Comparison of ENCODE assay signal across 26 cellular contexts in genomic region chr10:43124574-43125273, GRCh38. TPM values are rescaled to one million over a fixed set of nuclear protein-coding genes. Genes with fewer than 3 reads are reported as not detected.
DNase-seq lines count a peak whose midpoint lies in the region; ATAC-seq, FAIRE-seq and TF ChIP-seq lines count a peak whose summit lies in the region.
"Had no signal": no experiment of that assay in that cellular context is flagged by ENCODE, and none has a peak within 500 bp of the region (broad histone marks: within the 10 kb centered on the region; RNA-seq: fewer than 3 reads in every experiment).

No MANE protein-coding gene starts in this region.

- no peaks in the 10 kb centered on the region for H3K9me3 Mint-ChIP-seq in activated T-cell treated with anti-CD3 and anti-CD28 coated beads, Interleukin-2, amount 50 U/mL, for 72 hours
- no peaks in the 10 kb centered on the region for H3K9me3 Mint-ChIP-seq in activated T-cell treated with anti-CD3 and anti-CD28 coated beads, Interleukin-2, amount 50 U/mL, for 4 hours
- H3K9me3 Mint-ChIP-seq: effector memory CD8-positive, alpha-beta T cell had no signal

- no peak overlapping the region for H3K4me3 Mint-ChIP-seq in activated T-cell treated with anti-CD3 and anti-CD28 coated beads, Interleukin-2, amount 50 U/mL, for 72 hours
- no peak overlapping the region for H3K4me3 Mint-ChIP-seq in activated T-cell treated with anti-CD3 and anti-CD28 coated beads, Interleukin-2, amount 50 U/mL, for 4 hours
- H3K4me3 Mint-ChIP-seq: activated CD4-positive, alpha-beta T cell treated with anti-CD3 and anti-CD28 coated beads for 36 hours; effector memory CD8-positive, alpha-beta T cell had no signal

- intact Hi-C loops in left lung (cut with DNase I) = no loop called here

- DNase-seq in activated T-cell treated with anti-CD3 and anti-CD28 coated beads, Interleukin-2, amount 50 U/mL, for 72 hours = no peak
- no peak for DNase-seq in activated T-cell treated with anti-CD3 and anti-CD28 coated beads, Interleukin-2, amount 50 U/mL, for 4 hours
- DNase-seq in adipocyte (ENCODE audit: low read depth) (peak; percentile 21), left lung (peak in 1 of 2 donors; percentile 32), urothelium cell line (ENCODE audit: low spot score) (no peak), HAP-1 (ENCODE audit: low spot score in 2 of 2) (no peak), T1000 (lab: John Stamatoyannopoulos, UW) (no peak)
- DNase-seq: activated CD4-positive, alpha-beta T cell treated with anti-CD3 and anti-CD28 coated beads for 36 hours; activated gamma-delta T cell; activated T-cell treated with anti-CD3 and anti-CD28 coated beads for 4 hours; brain microvascular endothelial cell; effector memory CD8-positive, alpha-beta T cell; lower lobe of right lung; NCI-H1105 treated with DMSO at 0.1 percent for 48 hours; NCI-H2029; NCI-H2227 treated with DMSO at 0.1 percent for 48 hours; stimulated activated CD4-positive, alpha-beta T cell treated with anti-CD3 and anti-CD28 coated beads, Interleukin-15, amount 100 ng/mL, for 24 hours; upper lobe of right lung had no signal

- H3K9me3 ChIP-seq in adipocyte (ENCODE audit: control insufficient read depth, low read length) = no peaks in the 10 kb centered on the region
- H3K9me3 ChIP-seq in left lung = no peaks in the 10 kb centered on the region
- H3K9me3 ChIP-seq in HAP-1 = no peaks in the 10 kb centered on the region
- H3K9me3 ChIP-seq: esophagus muscularis mucosa, lower lobe of right lung, mucosa of descending colon, right lobe of liver, SJSA1, upper lobe of right lung had no signal

- FAIRE-seq in urothelium cell line (lab: Jason Lieb, UNC) = peak; percentile 32
- FAIRE-seq: GM12891, keratinocyte had no signal

- no peak for ATAC-seq in activated T-cell treated with anti-CD3 and anti-CD28 coated beads, Interleukin-2, amount 50 U/mL, for 72 hours (replicated peaks in 1 of 2)
- ATAC-seq in activated T-cell treated with anti-CD3 and anti-CD28 coated beads, Interleukin-2, amount 50 U/mL, for 4 hours = no peak
- peak; percentile 9 for ATAC-seq in left lung
- ATAC-seq in GM21619 (IDR thresholded peaks at IDR 0.05; ENCODE audit: unreplicated experiment) = no peak
- ATAC-seq: activated CD4-positive, alpha-beta T cell treated with anti-CD3 and anti-CD28 coated beads for 36 hours; effector memory CD8-positive, alpha-beta T cell; lower lobe of right lung; mucosa of descending colon; right lobe of liver; upper lobe of right lung had no signal

- H3K36me3 Mint-ChIP-seq in activated T-cell treated with anti-CD3 and anti-CD28 coated beads, Interleukin-2, amount 50 U/mL, for 72 hours (ENCODE audit: insufficient read depth in 2 of 2) = no peaks in the 10 kb centered on the region
- no peaks in the 10 kb centered on the region for H3K36me3 Mint-ChIP-seq in activated T-cell treated with anti-CD3 and anti-CD28 coated beads, Interleukin-2, amount 50 U/mL, for 4 hours (ENCODE audit: insufficient read depth)

- peaks cover 57% of the 10 kb centered on the region for H3K4me1 Mint-ChIP-seq in activated T-cell treated with anti-CD3 and anti-CD28 coated beads, Interleukin-2, amount 50 U/mL, for 72 hours (ENCODE audit: low read depth)
- peaks cover 45% of the 10 kb centered on the region for H3K4me1 Mint-ChIP-seq in activated T-cell treated with anti-CD3 and anti-CD28 coated beads, Interleukin-2, amount 50 U/mL, for 4 hours (ENCODE audit: low read depth)

- in situ Hi-C loops in HAP-1 (cut with MboI; ENCODE audit: low sequenced_read_pairs) = no loop called here

- TF ChIP-seq CTCF in left lung (IDR thresholded peaks at IDR 0.05) = no peak

- no peak overlapping the region for H3K4me3 ChIP-seq in adipocyte (ENCODE audit: low read length)
- H3K4me3 ChIP-seq in left lung = no peak overlapping the region
- no peak overlapping the region for H3K4me3 ChIP-seq in HAP-1
- H3K4me3 ChIP-seq: esophagus muscularis mucosa, lower lobe of right lung, mucosa of descending colon, right lobe of liver, SJSA1, upper lobe of right lung had no signal

- H3K36me3 ChIP-seq in adipocyte (ENCODE audit: control insufficient read depth, insufficient read depth, low read length, severe bottlenecking) (no peaks in the 10 kb centered on the region), left lung (no peaks in the 10 kb centered on the region), HAP-1 (replicated peaks) (no peaks in the 10 kb centered on the region)
- H3K36me3 ChIP-seq: brain microvascular endothelial cell, esophagus muscularis mucosa, lower lobe of right lung, right lobe of liver, SJSA1, upper lobe of right lung had no signal

- peaks cover 20% of the 10 kb centered on the region for H3K4me1 ChIP-seq in adipocyte (ENCODE audit: control insufficient read depth, insufficient read depth, low read length)
- peaks cover 8 to 42% of the 10 kb centered on the region in 2 donors for H3K4me1 ChIP-seq in left lung
- H3K4me1 ChIP-seq in HAP-1 = no peaks in the 10 kb centered on the region
- H3K4me1 ChIP-seq: right lobe of liver, upper lobe of right lung had no signal

- peak overlapping the region; percentile 32 for H3K27ac Mint-ChIP-seq in activated T-cell treated with anti-CD3 and anti-CD28 coated beads, Interleukin-2, amount 50 U/mL, for 72 hours

- H3K27me3 ChIP-seq in adipocyte (replicated peaks; ENCODE audit: control insufficient read depth, insufficient read depth, low read length) = no peaks in the 10 kb centered on the region
- H3K27me3 ChIP-seq in left lung = no peaks in the 10 kb centered on the region
- H3K27me3 ChIP-seq in HAP-1 (ENCODE audit: low read depth) = no peaks in the 10 kb centered on the region
- H3K27me3 ChIP-seq: brain microvascular endothelial cell, esophagus muscularis mucosa, right lobe of liver, SJSA1, upper lobe of right lung had no signal

- H3K9ac ChIP-seq in adipocyte (ENCODE audit: low read length) = no peak overlapping the region

- H3K27me3 Mint-ChIP-seq in activated T-cell treated with anti-CD3 and anti-CD28 coated beads, Interleukin-2, amount 50 U/mL, for 72 hours (ENCODE audit: low read depth) = no peaks in the 10 kb centered on the region
- no peaks in the 10 kb centered on the region for H3K27me3 Mint-ChIP-seq in activated T-cell treated with anti-CD3 and anti-CD28 coated beads, Interleukin-2, amount 50 U/mL, for 4 hours (ENCODE audit: low read depth)
- H3K27me3 Mint-ChIP-seq: activated CD4-positive, alpha-beta T cell treated with anti-CD3 and anti-CD28 coated beads for 36 hours; effector memory CD8-positive, alpha-beta T cell had no signal

- peak overlapping the region in 1 of 2 donors; percentile 33 for H3K27ac ChIP-seq in left lung
- H3K27ac ChIP-seq: brain microvascular endothelial cell, C4-2B, esophagus muscularis mucosa, lower lobe of right lung, right lobe of liver, SJSA1, upper lobe of right lung had no signal

RNA-seq across cellular contexts. Expression of gene CSGALNACT2, which starts 13.5 kb away (rescaled TPM):
- 10 to 100 TPM; 51.3 to 55.2 TPM for total RNA-seq in activated T-cell treated with anti-CD3 and anti-CD28 coated beads, Interleukin-2, amount 50 U/mL, for 72 hours
- total RNA-seq in activated T-cell treated with anti-CD3 and anti-CD28 coated beads, Interleukin-2, amount 50 U/mL, for 4 hours = 10 to 100 TPM; 14.7 to 19.5 (median 15.5) TPM
- 10 to 100 TPM; 32.4 to 39.9 TPM for total RNA-seq in left lung

RNA-seq across cellular contexts. Expression of gene RET, which starts 47.9 kb away (rescaled TPM):
- under 1 TPM; 0.29 to 0.67 TPM for total RNA-seq in activated T-cell treated with anti-CD3 and anti-CD28 coated beads, Interleukin-2, amount 50 U/mL, for 72 hours
- total RNA-seq in activated T-cell treated with anti-CD3 and anti-CD28 coated beads, Interleukin-2, amount 50 U/mL, for 4 hours = under 1 TPM; 0.13 to 0.41 (median 0.13) TPM
- 1 to 10 TPM in 1 of 2 donors, under 1 TPM in 1; 0.97 to 1.0 TPM for total RNA-seq in left lung
- total RNA-seq: SJSA1 had no signal
